In genomic region chr20:25424536-25424935, GRCh38 we compare ENCODE assay signal across 8 cellular contexts.
"Had no signal": no experiment of that assay in that cellular context is flagged by ENCODE, and none has a peak within 500 bp of the region (broad histone marks: within the 10 kb centered on the region; RNA-seq: fewer than 3 reads in every experiment).

No MANE protein-coding gene starts in this region.

- H3K9me3 Mint-ChIP-seq: IgD-negative memory B cell had no signal

- H3K4me1 Mint-ChIP-seq: IgD-negative memory B cell had no signal

- DNase-seq: IMR-90, KBM-7, KG1 had no signal

- H3K27me3 Mint-ChIP-seq: IgD-negative memory B cell had no signal

- H3K4me3 Mint-ChIP-seq: IgD-negative memory B cell had no signal

- H3K4me3 ChIP-seq: K562 had no signal

- H3K27ac ChIP-seq: HL-60 had no signal

- FAIRE-seq: HepG2, HTR-8/SVneo, K562 had no signal

- ATAC-seq: HepG2, K562 had no signal

- H3K27ac Mint-ChIP-seq: IgD-negative memory B cell had no signal
